8 cellular contexts compared by ENCODE assay signal in the genomic region with DNA sequence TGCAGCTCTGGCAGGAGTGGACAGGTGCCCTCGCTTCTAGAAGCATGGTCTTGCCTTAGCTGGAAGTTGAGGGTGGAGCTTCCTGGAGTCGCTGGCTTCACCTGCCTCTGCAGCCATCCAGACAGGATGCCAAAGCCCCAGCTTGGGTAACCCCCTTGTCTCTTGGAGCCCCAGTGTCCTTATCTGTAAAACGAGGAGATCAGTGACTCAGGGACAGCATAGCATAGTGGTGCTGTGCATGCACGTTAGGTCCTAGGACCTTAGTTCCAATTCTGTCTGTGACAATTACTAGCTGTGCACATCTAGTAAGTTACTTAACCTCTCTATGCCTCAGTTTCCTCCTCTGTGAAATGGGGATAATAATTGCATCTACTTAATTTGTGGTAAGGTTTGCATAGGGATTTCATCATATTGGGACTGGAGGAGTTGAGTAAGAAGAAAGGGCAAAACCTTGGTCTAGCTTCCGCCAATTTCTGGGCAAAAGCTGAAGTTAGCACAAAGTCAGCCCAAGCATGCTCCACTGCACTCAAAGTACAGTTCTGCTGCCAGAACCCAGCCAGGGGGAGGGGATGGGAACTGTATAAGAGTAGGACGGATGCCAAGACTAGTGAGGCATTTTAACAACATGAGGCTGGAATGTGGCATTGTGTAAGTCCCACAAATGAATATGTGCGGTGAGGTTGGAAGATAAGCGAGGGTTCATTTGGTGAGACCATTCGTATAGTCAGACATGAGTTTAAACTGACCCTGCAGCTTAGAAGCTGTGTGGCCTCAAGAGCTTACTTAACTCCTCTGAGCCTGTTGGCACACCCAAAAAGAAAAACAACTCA. TPM values are rescaled to one million over a fixed set of nuclear protein-coding genes. Genes with fewer than 3 reads are reported as not detected.
DNase-seq lines count a peak whose midpoint lies in the region; ATAC-seq and TF ChIP-seq lines count a peak whose summit lies in the region.

No MANE protein-coding gene starts in this region.

- no peak for TF ChIP-seq EP300 in gastroesophageal sphincter (IDR thresholded peaks at IDR 0.05)

- 16 to 29% methylated on average over 3 to 5 of the region's 9 CpGs for WGBS in gastroesophageal sphincter (ENCODE audit: low coverage in 1 of 2), 2 donors

- no peak for TF ChIP-seq POLR2A in gastroesophageal sphincter (IDR thresholded peaks at IDR 0.05)

- no peak for TF ChIP-seq CTCF in gastroesophageal sphincter (IDR thresholded peaks at IDR 0.05)

- DNase-seq in HK-2 (ENCODE audit: unreplicated experiment): peak; percentile 79
- DNase-seq in SK-N-MC (ENCODE audit: low read depth, low spot score): no peak
- DNase-seq in smooth muscle cell of the brain vasculature (ENCODE audit: low read depth, low spot score): peak; percentile 49
- no peak for DNase-seq in NCI-H446 treated with DMSO at 0.1 percent for 48 hours (lab: John Stamatoyannopoulos, UW)
- DNase-seq in COR-L47 (lab: John Stamatoyannopoulos, UW): no peak
- no peak for DNase-seq in SHP77 (lab: John Stamatoyannopoulos, UW)

- ATAC-seq in gastroesophageal sphincter (peak; percentile 79), HG03571 (IDR thresholded peaks at IDR 0.05; ENCODE audit: unreplicated experiment) (no peak)

- H3K4me3 ChIP-seq in SK-N-MC (peak overlapping the region; percentile 69), gastroesophageal sphincter (no peak overlapping the region)

- peaks cover 0 to 83% (median 20%) of the 10 kb centered on the region in 3 donors for H3K4me1 ChIP-seq in gastroesophageal sphincter

- H3K27me3 ChIP-seq in gastroesophageal sphincter: no peaks in the 10 kb centered on the region

- H3K9me3 ChIP-seq in SK-N-MC (ENCODE audit: low read depth, low read length): no peaks in the 10 kb centered on the region
- no peaks in the 10 kb centered on the region for H3K9me3 ChIP-seq in gastroesophageal sphincter

- peak overlapping the region; percentile 88 for H3K27ac ChIP-seq in SK-N-MC
- H3K27ac ChIP-seq in gastroesophageal sphincter: peak overlapping the region in 1 of 4 donors; percentile 27

- H3K36me3 ChIP-seq in SK-N-MC (ENCODE audit: insufficient read depth, low read length): no peaks in the 10 kb centered on the region
- no peaks in the 10 kb centered on the region for H3K36me3 ChIP-seq in gastroesophageal sphincter

- peak overlapping the region; percentile 48 for H3K9ac ChIP-seq in SK-N-MC (ENCODE audit: insufficient read length)

RNA-seq across cellular contexts. Expression of gene TOX2, which starts 24.5 kb away (rescaled TPM):
- 10 to 100 TPM; 16.4 to 47.8 (median 40.3) TPM for total RNA-seq in gastroesophageal sphincter

Comparison
In these comparisons a context has a peak if more than half of its experiments do, and no peak if none do; other contexts are left out.
1. DNase-seq: peak in HK-2 (single experiment) and smooth muscle cell of the brain vasculature (single experiment); none in SK-N-MC (single experiment), NCI-H446 treated with DMSO at 0.1 percent for 48 hours (single experiment), COR-L47 (single experiment) and SHP77 (0 of 2).